In genomic region chr5:128345247-128345646, GRCh38 we compare ENCODE assay signal across 31 cellular contexts.
"Had no signal": no experiment of that assay in that cellular context is flagged by ENCODE, and none has a peak within 500 bp of the region (broad histone marks: within the 10 kb centered on the region; RNA-seq: fewer than 3 reads in every experiment).

No MANE protein-coding gene starts in this region.

- H3K27ac ChIP-seq: brain microvascular endothelial cell, epithelial cell of prostate, esophagus squamous epithelium, gastroesophageal sphincter, WERI-Rb-1 had no signal

- H3K36me3 ChIP-seq: esophagus squamous epithelium, gastroesophageal sphincter, WERI-Rb-1 had no signal

- H3K27me3 ChIP-seq: brain microvascular endothelial cell, esophagus squamous epithelium, gastroesophageal sphincter had no signal

- H3K4me3 ChIP-seq: esophagus squamous epithelium, gastroesophageal sphincter had no signal

- ATAC-seq: activated CD4-positive, CD25-positive, alpha-beta regulatory T cell treated with anti-CD3 and anti-CD28 coated beads, Interleukin-2, amount 50 U/mL, for 24 hours; activated CD8-positive, alpha-beta T cell treated with anti-CD3 and anti-CD28 coated beads for 36 hours; activated T-cell treated with anti-CD3 and anti-CD28 coated beads, Interleukin-2, amount 50 U/mL, for 4 hours; activated T-helper 17 cell treated with anti-CD3 and anti-CD28 coated beads, Interleukin-2, amount 50 U/mL, for 72 hours; effector memory CD8-positive, alpha-beta T cell; gastroesophageal sphincter; T-helper 17 cell had no signal

- H3K4me3 Mint-ChIP-seq: activated B cell treated with CpG ODN at 0.5 μM for 24 hours; activated CD8-positive, alpha-beta T cell treated with anti-CD3 and anti-CD28 coated beads for 36 hours; activated naive CD8-positive, alpha-beta T cell; activated T-cell treated with anti-CD3 and anti-CD28 coated beads, Interleukin-2, amount 50 U/mL, for 4 hours; activated T-helper 17 cell treated with anti-CD3 and anti-CD28 coated beads, Interleukin-2, amount 50 U/mL, for 72 hours; effector memory CD8-positive, alpha-beta T cell; T-helper 17 cell; T-helper 2 cell treated with Interferon-gamma antibody and Interleukin-4, amounts not matched to agents 5 μg/mL and 100 μg/mL, for 36 hours had no signal

- H3K27ac Mint-ChIP-seq: activated B cell treated with CpG ODN at 0.5 μM for 24 hours; activated CD8-positive, alpha-beta T cell treated with anti-CD3 and anti-CD28 coated beads for 36 hours; activated naive CD8-positive, alpha-beta T cell; activated T-helper 17 cell treated with anti-CD3 and anti-CD28 coated beads, Interleukin-2, amount 50 U/mL, for 72 hours; effector memory CD8-positive, alpha-beta T cell; T-helper 17 cell; T-helper 2 cell treated with Interferon-gamma antibody and Interleukin-4, amounts not matched to agents 5 μg/mL and 100 μg/mL, for 36 hours had no signal

- H3K9me3 ChIP-seq: esophagus squamous epithelium, gastroesophageal sphincter had no signal

- H3K4me1 Mint-ChIP-seq: activated B cell treated with CpG ODN at 0.5 μM for 24 hours; activated T-helper 17 cell treated with anti-CD3 and anti-CD28 coated beads, Interleukin-2, amount 50 U/mL, for 72 hours; T-helper 17 cell had no signal

- H3K27me3 Mint-ChIP-seq: activated B cell treated with CpG ODN at 0.5 μM for 24 hours; activated CD8-positive, alpha-beta T cell treated with anti-CD3 and anti-CD28 coated beads for 36 hours; effector memory CD8-positive, alpha-beta T cell; T-helper 17 cell had no signal

- DNase-seq: activated B cell treated with CpG ODN at 0.5 μM for 24 hours; activated CD4-positive, alpha-beta T cell treated with anti-CD3 and anti-CD28 coated beads for 48 hours; activated CD4-positive, alpha-beta T cell treated with anti-CD3 and anti-CD28 coated beads, Interleukin-2, amount 50 U/mL, for 1 hour; activated CD4-positive, alpha-beta T cell treated with anti-CD3 and anti-CD28 coated beads, Interleukin-2, amount 50 U/mL, for 48 hours; activated CD8-positive, alpha-beta memory T cell treated with anti-CD3 and anti-CD28 coated beads for 24 hours; activated CD8-positive, alpha-beta T cell treated with anti-CD3 and anti-CD28 coated beads for 36 hours; activated effector memory CD4-positive, alpha-beta T cell treated with Interleukin-2 at 50 U/mL for 16 hours; activated gamma-delta T cell treated with Interleukin-2 at 50 U/mL for 16 hours; activated naive CD4-positive, alpha-beta T cell treated with anti-CD3 and anti-CD28 coated beads, Interleukin-2, amount 50 U/mL, for 16 hours; activated naive CD4-positive, alpha-beta T cell treated with Interleukin-2 at 50 U/mL for 16 hours; activated T-cell treated with anti-CD3 and anti-CD28 coated beads, Interleukin-2, amount 50 U/mL, for 4 hours; amniotic stem cell; anterior cingulate cortex; brain microvascular endothelial cell; caudate nucleus; cortex of kidney; dermis blood vessel endothelial cell; effector CD4-positive, alpha-beta T cell; effector memory CD8-positive, alpha-beta T cell; esophagus squamous epithelium; foreskin melanocyte; T-helper 1 cell; T-helper 17 cell; T1000; WERI-Rb-1 had no signal

- H3K36me3 Mint-ChIP-seq: activated naive CD8-positive, alpha-beta T cell had no signal

- H3K9me3 Mint-ChIP-seq: activated CD8-positive, alpha-beta T cell treated with anti-CD3 and anti-CD28 coated beads for 36 hours; activated T-cell treated with anti-CD3 and anti-CD28 coated beads, Interleukin-2, amount 50 U/mL, for 4 hours; T-helper 2 cell treated with Interferon-gamma antibody and Interleukin-4, amounts not matched to agents 5 μg/mL and 100 μg/mL, for 36 hours had no signal
